ENCODE assay signal across 19 cellular contexts in genomic region chr5:103445426-103446035, GRCh38.
"Had no signal": no experiment of that assay in that cellular context is flagged by ENCODE, and none has a peak within 500 bp of the region (broad histone marks: within the 10 kb centered on the region; RNA-seq: fewer than 3 reads in every experiment).

No MANE protein-coding gene starts in this region.

- H3K27ac Mint-ChIP-seq: activated naive CD8-positive, alpha-beta T cell; activated T-cell treated with anti-CD3 and anti-CD28 coated beads, Interleukin-2, amount 50 U/mL, for 72 hours; endodermal cell; nephron; stimulated activated naive CD8-positive, alpha-beta T cell treated with anti-CD3 and anti-CD28 coated beads, Interleukin-15, Interleukin-2, amounts not matched to agents 100 ng/mL and 50 ng/mL, for 24 hours had no signal

- H3K4me1 ChIP-seq: upper lobe of left lung had no signal

- DNase-seq: activated CD4-positive, alpha-beta T cell treated with anti-CD3 and anti-CD28 coated beads for 1 hour; activated CD8-positive, alpha-beta memory T cell treated with anti-CD3 and anti-CD28 coated beads for 24 hours; activated gamma-delta T cell treated with Interleukin-2 at 50 U/mL for 16 hours; activated T-cell treated with anti-CD3 and anti-CD28 coated beads, Interleukin-2, amount 50 U/mL, for 72 hours; endodermal cell; foreskin melanocyte; glutamatergic neuron; hippocampal formation; islet precursor cell; psoas muscle; right cardiac atrium; T-helper 1 cell; upper lobe of left lung had no signal

- H3K36me3 Mint-ChIP-seq: activated naive CD8-positive, alpha-beta T cell; mesothelial cell of epicardium had no signal

- H3K9me3 Mint-ChIP-seq: activated T-cell treated with anti-CD3 and anti-CD28 coated beads, Interleukin-2, amount 50 U/mL, for 72 hours; nephron had no signal

- H3K9me3 ChIP-seq: suprapubic skin had no signal

- ATAC-seq: activated T-cell treated with anti-CD3 and anti-CD28 coated beads, Interleukin-2, amount 50 U/mL, for 72 hours; psoas muscle; right cardiac atrium had no signal

- H3K27ac ChIP-seq: psoas muscle, suprapubic skin, upper lobe of left lung had no signal

- H3K4me3 ChIP-seq: lung, psoas muscle, suprapubic skin, upper lobe of left lung had no signal

- H3K27me3 Mint-ChIP-seq: stimulated activated naive CD8-positive, alpha-beta T cell treated with anti-CD3 and anti-CD28 coated beads, Interleukin-15, Interleukin-2, amounts not matched to agents 100 ng/mL and 50 ng/mL, for 24 hours had no signal

- H3K4me3 Mint-ChIP-seq: activated naive CD8-positive, alpha-beta T cell; activated T-cell treated with anti-CD3 and anti-CD28 coated beads, Interleukin-2, amount 50 U/mL, for 72 hours; endodermal cell; mesothelial cell of epicardium; nephron; stimulated activated naive CD8-positive, alpha-beta T cell treated with anti-CD3 and anti-CD28 coated beads, Interleukin-15, Interleukin-2, amounts not matched to agents 100 ng/mL and 50 ng/mL, for 24 hours had no signal

- H3K36me3 ChIP-seq: suprapubic skin, upper lobe of left lung had no signal

- H3K27me3 ChIP-seq: suprapubic skin, upper lobe of left lung had no signal
